16 cellular contexts compared by ENCODE assay signal in the genomic region with DNA sequence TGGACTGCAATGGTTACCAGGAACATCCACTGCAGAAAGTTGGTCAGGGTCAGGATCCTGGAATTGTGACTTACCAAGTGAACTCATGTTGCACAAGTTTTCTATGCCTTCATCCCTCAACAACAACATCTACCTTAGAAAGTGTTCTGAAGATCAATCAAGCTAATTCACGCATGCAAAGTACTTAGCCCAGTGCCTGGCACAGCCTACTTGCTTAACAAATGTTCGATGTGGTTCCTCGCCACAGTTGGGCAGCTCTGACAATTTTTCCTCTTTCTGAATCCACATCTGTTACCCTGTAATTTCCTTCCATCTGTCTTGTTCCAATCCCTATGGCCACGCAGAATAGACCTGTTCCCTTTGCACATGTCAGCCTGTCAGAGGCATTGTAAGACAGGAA.
DNase-seq lines count a peak whose midpoint lies in the region; ATAC-seq and TF ChIP-seq lines count a peak whose summit lies in the region.
"Had no signal": no experiment of that assay in that cellular context is flagged by ENCODE, and none has a peak within 500 bp of the region (broad histone marks: within the 10 kb centered on the region; RNA-seq: fewer than 3 reads in every experiment).

No MANE protein-coding gene starts in this region.

- no peaks in the 10 kb centered on the region for H3K79me2 ChIP-seq in Karpas-422 (ENCODE audit: low read length)

- H3K27ac ChIP-seq in Karpas-422 (ENCODE audit: low read length), result no peak overlapping the region
- no peak overlapping the region for H3K27ac ChIP-seq in brain microvascular endothelial cell
- H3K27ac ChIP-seq: C4-2B, GM23248 had no signal

- no peaks in the 10 kb centered on the region for H3K36me3 ChIP-seq in Karpas-422 (ENCODE audit: insufficient read depth, low read length)
- H3K36me3 ChIP-seq in brain microvascular endothelial cell (replicated peaks), result no peaks in the 10 kb centered on the region

- no peaks in the 10 kb centered on the region for H3K9me2 ChIP-seq in Karpas-422 (replicated peaks; ENCODE audit: insufficient read depth, low read length)

- H3K9ac ChIP-seq in Karpas-422 (ENCODE audit: low read length), result no peak overlapping the region
- H3K9ac ChIP-seq: GM23248 had no signal

- H3K4me2 ChIP-seq in Karpas-422 (ENCODE audit: low read depth, low read length, poor library complexity, severe bottlenecking), result peak overlapping the region; percentile 36

- H3K4me3 ChIP-seq in Karpas-422 (ENCODE audit: low read length) (no peak overlapping the region), brain microvascular endothelial cell (ENCODE audit: low read depth, low read length) (no peak overlapping the region)
- H3K4me3 ChIP-seq: GM12878, GM23248 had no signal

- in situ Hi-C loops in brain microvascular endothelial cell (cut with HindIII; ENCODE audit: low pct_ligation_motif_present, low sequenced_read_pairs), result no loop called here

- DNase-seq in Karpas-422 (peak; percentile 58), NCI-H2171 (lab: John Stamatoyannopoulos, UW) (peak; percentile 7), NCI-H524 treated with DMSO at 0.1 percent for 48 hours (lab: John Stamatoyannopoulos, UW) (peak; percentile 11), brain microvascular endothelial cell (no peak), 8988T (no peak)
- DNase-seq: ACHN; AML-193; CD4-positive, alpha-beta T cell; DMS53; DND-41; EL; GM23248; HCEC 1CT had no signal

- H3K4me1 ChIP-seq in Karpas-422 (ENCODE audit: low read length), result peaks cover 48% of the 10 kb centered on the region

- no peak for ATAC-seq in GM18498 (IDR thresholded peaks at IDR 0.05; ENCODE audit: unreplicated experiment)
- ATAC-seq: GM12878 had no signal

- no peaks in the 10 kb centered on the region for H4K20me1 ChIP-seq in Karpas-422 (ENCODE audit: insufficient read depth, low read depth, low read length)

- H3K27me3 ChIP-seq in Karpas-422 (ENCODE audit: low read length), result no peaks in the 10 kb centered on the region; the same call in 1 of the 2 replicates
- H3K27me3 ChIP-seq in brain microvascular endothelial cell (replicated peaks), result no peaks in the 10 kb centered on the region

- H2AFZ ChIP-seq in Karpas-422 (ENCODE audit: low read length), result no peak overlapping the region
- H2AFZ ChIP-seq: GM23248 had no signal

- H3K9me3 ChIP-seq in Karpas-422 (ENCODE audit: low read length), result no peaks in the 10 kb centered on the region

- no peak for TF ChIP-seq CTCF in brain microvascular endothelial cell (IDR thresholded peaks at IDR 0.05; ENCODE audit: low read depth, low read length, missing control alignments)

Comparison
In these comparisons a context has a peak if more than half of its experiments do, and no peak if none do; other contexts are left out.
1. DNase-seq: peak in Karpas-422 (single experiment), NCI-H2171 (single experiment) and NCI-H524 treated with DMSO at 0.1 percent for 48 hours (single experiment); none in brain microvascular endothelial cell (single experiment) and 8988T (single experiment).